Comparison of ENCODE assay signal across 8 cellular contexts in the genomic region with DNA sequence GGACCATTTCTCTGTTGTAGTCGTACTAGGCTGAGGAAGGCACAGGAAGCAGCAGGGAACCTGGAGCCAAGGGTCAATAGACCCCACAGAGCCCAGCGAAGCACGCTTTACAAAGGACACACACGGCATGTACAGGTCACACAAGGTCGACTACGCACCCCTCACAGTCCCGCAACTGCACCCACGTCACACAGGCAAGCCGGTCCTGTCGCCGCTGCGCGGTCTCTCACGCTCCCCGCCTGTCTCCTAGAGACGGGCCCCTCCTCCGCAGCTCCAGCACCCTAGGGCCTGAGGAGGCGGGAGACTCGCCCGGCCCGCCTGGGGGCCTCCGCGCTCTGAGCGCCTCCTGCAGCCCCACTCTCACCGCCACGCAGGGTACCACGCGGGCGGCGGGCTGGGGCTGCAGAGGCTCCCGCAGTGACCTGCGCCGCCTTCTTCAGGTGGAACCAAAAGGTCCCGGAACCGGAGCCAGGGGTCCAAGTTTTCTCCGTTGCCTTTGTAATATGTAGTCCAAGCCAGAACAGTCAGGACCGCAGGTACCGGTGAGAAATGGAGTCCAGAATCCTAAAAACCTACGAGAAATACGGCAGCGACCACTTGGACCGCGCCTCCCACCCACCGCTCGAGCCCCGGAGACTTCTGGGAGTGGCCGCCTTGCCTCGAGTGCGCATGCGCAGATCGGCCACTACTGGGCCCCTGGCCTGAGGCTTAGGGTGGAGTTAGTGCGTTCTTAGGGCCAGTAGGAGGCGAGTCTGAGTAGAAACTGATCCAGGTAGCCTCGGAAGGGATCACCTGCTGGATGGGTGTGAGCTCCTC. TPM values are rescaled to one million over a fixed set of nuclear protein-coding genes. Genes with fewer than 3 reads are reported as not detected.
DNase-seq lines count a peak whose midpoint lies in the region; ATAC-seq and TF ChIP-seq lines count a peak whose summit lies in the region.

TSS of gene ZNF607 (minus strand) at position 651 of the 816 bp plus-strand sequence. CDS start 8,143 bp downstream, outside the sequence.

- H3K9ac ChIP-seq in duodenal mucosa (ENCODE audit: low read depth in 1 of 2, low read length in 2 of 2): peak within 1 kb of the TSS; percentile 40 to 68

- CTCF ChIA-PET in AG04450 (lab: Charles Lee): interaction anchor here (0.6 to 1.4 kb wide), 7 partner anchors 13 to 348 kb away, joined by 3 to 4 read pairs (median 3); partner anchors contain the start of gene ZNF527

- ATAC-seq in GM18907 (IDR thresholded peaks at IDR 0.05; ENCODE audit: unreplicated experiment) (peak; percentile 94), HG03159 (IDR thresholded peaks at IDR 0.05; ENCODE audit: unreplicated experiment) (peak; percentile 95)

- TF ChIP-seq POLR2A in lower leg skin (IDR thresholded peaks at IDR 0.05): no peak

- H3K27me3 ChIP-seq in AG04450 (ENCODE audit: control insufficient read depth, insufficient read depth, low read length) (no peaks in the 10 kb centered on the region), duodenal mucosa (ENCODE audit: control insufficient read depth in 1 of 2, insufficient read depth in 2 of 2, low read length in 2 of 2) (no peaks in the 10 kb centered on the region)

- POLR2A ChIA-PET in AG04450 (lab: Yijun Ruan, JAX): interaction anchor here (0.6 kb wide), 1 partner anchor 64 kb away, joined by 3 read pairs; the partner anchor contains the start of gene ZFP30

- intact Hi-C loops in lower leg skin (cut with DNase I; ENCODE audit: low total_unique reads): no loop called here

- DNase-seq in AG04450 (ENCODE audit: low read depth, low spot score) (peak; percentile 75), NCI-H446 treated with DMSO at 0.1 percent for 48 hours (lab: John Stamatoyannopoulos, UW) (peak; percentile 56), lower leg skin (ENCODE audit: low spot score in 2 of 2) (peak; percentile 78 to 96)
- DNase-seq in activated CD4-positive, alpha-beta T cell treated with anti-CD3 and anti-CD28 coated beads, Interleukin-2, amount 50 U/mL, for 4 hours: peak; percentile 70 to 73
- peak; percentile 82 to 84 for DNase-seq in stimulated activated CD4-positive, alpha-beta T cell treated with anti-CD3 and anti-CD28 coated beads, Interleukin-4, amount 100 ng/mL, for 4 hours

- H3K27ac ChIP-seq in AG04450 (ENCODE audit: low read depth, low read length) (no peak within 1 kb of the TSS), duodenal mucosa (ENCODE audit: low read depth, low read length) (peak within 1 kb of the TSS; percentile 48)

- WGBS in lower leg skin, 2 donors: 0% methylated on average over 21 to 53 of the region's 54 CpGs

- no peaks in the 10 kb centered on the region for H3K36me3 ChIP-seq in duodenal mucosa (ENCODE audit: control insufficient read depth in 1 of 2, insufficient read depth in 2 of 2, low read length in 2 of 2)

- peak; percentile 67 for TF ChIP-seq CTCF in AG04450 (IDR thresholded peaks at IDR 0.05; ENCODE audit: low read depth, low read length)
- TF ChIP-seq CTCF in lower leg skin (IDR thresholded peaks at IDR 0.05): no peak

- H3K9me3 ChIP-seq in AG04450 (ENCODE audit: control insufficient read depth, insufficient read depth, low read length) (no peaks in the 10 kb centered on the region; the same call in none of the 2 replicates), duodenal mucosa (ENCODE audit: control insufficient read depth in 1 of 2, low read length in 2 of 2) (no peaks in the 10 kb centered on the region)

- H3K4me1 ChIP-seq in duodenal mucosa (ENCODE audit: control insufficient read depth in 1 of 2, insufficient read depth in 2 of 2, low read length in 2 of 2): peaks cover 0 to 11% of the 10 kb centered on the region in 2 donors

- peak within 1 kb of the TSS; percentile 93 for H3K4me3 ChIP-seq in AG04450 (ENCODE audit: low read depth, low read length)
- H3K4me3 ChIP-seq in duodenal mucosa (ENCODE audit: low read depth in 1 of 2, low read length in 2 of 2): peak within 1 kb of the TSS; percentile 90 to 92
- H3K4me3 ChIP-seq in lower leg skin (ENCODE audit: low read depth, poor library complexity, severe bottlenecking): peak within 1 kb of the TSS; percentile 89

RNA-seq across cellular contexts. Expression of gene ZNF607, which starts in this region (rescaled TPM):
- polyA plus RNA-seq in AG04450 (2011; rRNA removed): 2.8 and 3.0 TPM in 2 replicates
- polyA minus RNA-seq in AG04450 (2011; rRNA and poly(A)+ RNA removed): 4.3 and 5.3 TPM in 2 replicates
- 1 to 10 TPM; 1.9 to 6.9 (median 6.7) TPM for total RNA-seq in lower leg skin
